8 cellular contexts compared by ENCODE assay signal in the genomic region with DNA sequence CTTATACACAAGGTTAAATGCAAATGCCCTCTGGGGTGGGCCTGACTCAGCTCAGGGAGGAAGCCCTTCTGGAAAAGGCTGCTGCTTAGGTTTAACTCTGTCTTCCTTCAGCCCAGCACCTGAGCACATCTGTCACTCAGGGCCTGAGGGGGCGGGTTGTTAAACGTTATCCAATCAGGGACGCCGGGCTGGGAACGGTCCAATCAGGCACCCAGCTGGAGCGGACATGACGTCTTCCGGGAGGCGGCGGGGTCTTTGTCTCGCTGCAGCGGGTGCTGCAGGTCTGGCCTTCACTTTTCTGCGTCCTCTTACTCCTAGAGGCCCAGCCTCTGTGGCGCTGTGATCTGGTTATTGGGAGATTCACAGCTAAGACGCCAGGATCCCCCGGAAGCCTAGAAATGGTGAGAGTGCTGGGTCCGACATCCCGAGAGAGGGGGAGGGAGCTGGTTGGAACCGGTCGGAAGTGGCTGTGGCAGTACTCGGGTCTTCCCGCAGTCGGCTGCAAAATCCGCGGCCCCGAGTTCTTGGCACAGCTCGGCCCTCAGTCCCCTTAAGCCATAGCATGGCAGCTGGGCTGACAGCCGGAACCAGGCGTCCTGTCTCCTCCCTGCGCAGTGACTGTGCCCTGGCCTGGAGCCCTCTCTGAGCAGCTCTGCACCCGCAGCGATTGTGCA. TPM values are rescaled to one million over a fixed set of nuclear protein-coding genes. Genes with fewer than 3 reads are reported as not detected.
DNase-seq lines count a peak whose midpoint lies in the region; TF ChIP-seq lines count a peak whose summit lies in the region.

A gene (plus strand): TSS at position 258 of the 674 bp plus-strand sequence. CDS start 141 bp downstream, at position 399.

- peaks cover 7% of the 10 kb centered on the region for H3K4me1 ChIP-seq in effector memory CD4-positive, alpha-beta T cell (ENCODE audit: control insufficient read depth, insufficient read depth, low read length, poor library complexity, severe bottlenecking)

- H3K9me3 ChIP-seq in effector memory CD4-positive, alpha-beta T cell (ENCODE audit: control insufficient read depth, low read length), result no peaks in the 10 kb centered on the region

- H3K27me3 ChIP-seq in effector memory CD4-positive, alpha-beta T cell (replicated peaks; ENCODE audit: control insufficient read depth, insufficient read depth, low read length, poor library complexity, severe bottlenecking), result no peaks in the 10 kb centered on the region

- H3K4me3 ChIP-seq in effector memory CD4-positive, alpha-beta T cell (ENCODE audit: insufficient read depth, low read depth, low read length, poor library complexity, severe bottlenecking), result peak within 1 kb of the TSS; percentile 82

- no peak for TF ChIP-seq CTCF in GM20000 (IDR thresholded peaks at IDR 0.05; ENCODE audit: extremely low read depth, missing control alignments)

- DNase-seq in COLO668 (lab: John Stamatoyannopoulos, UW; ENCODE audit: unreplicated experiment) (peak; percentile 96), GM20000 (ENCODE audit: low spot score) (peak; percentile 96), HS-5 (ENCODE audit: low read depth) (peak; percentile 73), NK-92 (lab: John Stamatoyannopoulos, UW; ENCODE audit: unreplicated experiment) (peak; percentile 65), lung microvascular endothelial cell (ENCODE audit: low read depth in 2 of 2) (peak; percentile 93 to 95)
- peak; percentile 96 for DNase-seq in activated CD8-positive, alpha-beta memory T cell treated with anti-CD3 and anti-CD28 coated beads for 24 hours
- peak; percentile 81 to 89 (median 89) for DNase-seq in effector memory CD4-positive, alpha-beta T cell
- DNase-seq in stimulated activated CD4-positive, alpha-beta T cell treated with anti-CD3 and anti-CD28 coated beads, TNF-alpha, amount 100 ng/mL, for 4 hours (ENCODE audit: low read depth in 3 of 3), result peak; percentile 84 to 89 (median 87)

- H3K36me3 ChIP-seq in effector memory CD4-positive, alpha-beta T cell (ENCODE audit: control insufficient read depth, insufficient read depth, low read length), result peaks cover 3% of the 10 kb centered on the region

- H3K27ac ChIP-seq in effector memory CD4-positive, alpha-beta T cell (ENCODE audit: insufficient read depth, low read length, poor library complexity, severe bottlenecking), result peak within 1 kb of the TSS; percentile 82

RNA-seq across cellular contexts. Expression of the gene that starts here (rescaled TPM):
- 2.6 and 4.4 TPM in 2 replicates for total RNA-seq in lung microvascular endothelial cell

Comparison
In these comparisons a context has a peak if more than half of its experiments do, and no peak if none do; other contexts are left out.
1. Peak in every context shown above with its lines: DNase-seq, H3K4me3 ChIP-seq and H3K27ac ChIP-seq.